In the genomic region with DNA sequence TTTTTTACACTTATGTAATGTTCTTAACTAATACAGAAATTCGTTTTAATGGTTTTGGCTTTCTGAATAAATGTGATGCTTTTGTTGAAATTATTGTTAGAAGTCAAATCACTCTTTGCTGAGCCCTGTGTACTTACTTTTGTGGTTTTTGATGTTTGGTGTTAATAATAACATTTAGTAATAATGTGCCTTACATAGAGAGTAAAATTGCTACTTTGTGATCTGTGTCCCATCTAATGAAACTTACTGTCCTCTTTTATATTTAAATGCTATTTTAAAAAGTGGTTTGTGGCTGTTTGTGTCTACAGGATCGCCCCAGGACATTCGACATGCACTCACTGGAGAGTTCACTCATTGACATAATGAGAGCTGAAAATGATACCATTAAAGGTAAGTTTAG, we compare ENCODE assay signal across 18 cellular contexts. TPM values are rescaled to one million over a fixed set of nuclear protein-coding genes. Genes with fewer than 3 reads are reported as not detected.
A peak's percentile ranks its signal among the peaks of the same experiment; 100 is the strongest.
DNase-seq lines count a peak whose midpoint lies in the region; ATAC-seq and TF ChIP-seq lines count a peak whose summit lies in the region.
"Had no signal": no experiment of that assay in that cellular context is flagged by ENCODE, and none has a peak within 500 bp of the region (broad histone marks: within the 10 kb centered on the region; RNA-seq: fewer than 3 reads in every experiment).

No MANE protein-coding gene starts in this region.

- H3K27ac ChIP-seq in GM23338 (ENCODE audit: low read depth), result no peak overlapping the region
- H3K27ac ChIP-seq in SU-DHL-6 (ENCODE audit: low read depth, low read length), result peak overlapping the region; percentile 45; the same call in 1 of the 2 replicates
- H3K27ac ChIP-seq: GM23248, RWPE1, SJSA1 had no signal

- TF ChIP-seq CTCF in GM23338 (conservative IDR thresholded peaks at IDR 0.05; ENCODE audit: low read depth in 2 of 2) (no peak), SU-DHL-6 (IDR thresholded peaks at IDR 0.05; ENCODE audit: insufficient read depth, low read length, poor library complexity, severe bottlenecking) (no peak), Caco-2 (IDR thresholded peaks at IDR 0.05; ENCODE audit: insufficient read depth in 1 of 2, low read depth in 1 of 2, low read length in 1 of 2, severe bottlenecking in 1 of 2, unreplicated experiment in 1 of 2) (no peak)

- H3K9me2 ChIP-seq in GM23338 (ENCODE audit: insufficient read depth) (no peaks in the 10 kb centered on the region), SU-DHL-6 (replicated peaks; ENCODE audit: insufficient read depth, low read length) (no peaks in the 10 kb centered on the region)

- H3K4me3 Mint-ChIP-seq in GM23338 (no peak overlapping the region), Caco-2 (ENCODE audit: unreplicated experiment) (no peak overlapping the region)

- intact Hi-C loops in Caco-2 (cut with micrococcal nuclease; ENCODE audit: unreplicated experiment), result no loop called here

- H3K36me3 ChIP-seq in GM23338 (ENCODE audit: insufficient read depth), result no peaks in the 10 kb centered on the region
- peaks cover 9% of the 10 kb centered on the region; the same call in 1 of the 2 replicates for H3K36me3 ChIP-seq in SU-DHL-6 (ENCODE audit: low read length)
- no peaks in the 10 kb centered on the region for H3K36me3 ChIP-seq in Caco-2 (ENCODE audit: control insufficient read depth, insufficient read depth, low read length)

- H3K9me3 ChIP-seq in SU-DHL-6 (ENCODE audit: insufficient read depth, low read length), result no peaks in the 10 kb centered on the region
- no peaks in the 10 kb centered on the region for H3K9me3 ChIP-seq in Caco-2
- H3K9me3 ChIP-seq: SJSA1 had no signal

- no peaks in the 10 kb centered on the region for H3K9me3 Mint-ChIP-seq in GM23338
- H3K9me3 Mint-ChIP-seq in Caco-2 (ENCODE audit: unreplicated experiment), result no peaks in the 10 kb centered on the region

- peaks cover 36% of the 10 kb centered on the region for H3K4me1 ChIP-seq in GM23338 (ENCODE audit: insufficient read depth)
- no peaks in the 10 kb centered on the region for H3K4me1 ChIP-seq in Caco-2
- H3K4me1 ChIP-seq: SJSA1 had no signal

- no peak for ATAC-seq in GM23338
- ATAC-seq in HG02970 (IDR thresholded peaks at IDR 0.05; ENCODE audit: low FRiP score, unreplicated experiment), result no peak

- no TSS peak for BruUV-seq in Caco-2 (replicated peaks; lab: Mats Ljungman, UMichigan)

- H3K36me3 Mint-ChIP-seq in GM23338 (ENCODE audit: low read depth) (peaks cover 7% of the 10 kb centered on the region; the same call in 1 of the 3 replicates), Caco-2 (ENCODE audit: insufficient read depth, unreplicated experiment) (peaks cover 17% of the 10 kb centered on the region)

- H3K9ac ChIP-seq in SU-DHL-6 (ENCODE audit: low read length), result no peak overlapping the region
- H3K9ac ChIP-seq: GM23248 had no signal

- H3K4me3 ChIP-seq in GM23338 (no peak overlapping the region), SU-DHL-6 (ENCODE audit: insufficient read depth, low read length, poor library complexity, severe bottlenecking) (no peak overlapping the region), Caco-2 (ENCODE audit: low read depth, low read length) (no peak overlapping the region)
- H3K4me3 ChIP-seq: GM23248, K562, SJSA1 had no signal

- H4K20me1 ChIP-seq in GM23338 (replicated peaks; ENCODE audit: insufficient read depth) (no peaks in the 10 kb centered on the region), SU-DHL-6 (ENCODE audit: low read depth, low read length) (no peaks in the 10 kb centered on the region)

- H3K27me3 Mint-ChIP-seq in GM23338 (ENCODE audit: insufficient read depth, low read depth, poor library complexity) (peaks cover 3% of the 10 kb centered on the region), Caco-2 (ENCODE audit: insufficient read depth, unreplicated experiment) (no peaks in the 10 kb centered on the region)

- no peaks in the 10 kb centered on the region for H3K27me3 ChIP-seq in GM23338 (ENCODE audit: insufficient read depth)
- no peaks in the 10 kb centered on the region for H3K27me3 ChIP-seq in SU-DHL-6 (ENCODE audit: low read length)
- no peaks in the 10 kb centered on the region for H3K27me3 ChIP-seq in Caco-2 (replicated peaks; ENCODE audit: control insufficient read depth, insufficient read depth, low read length)
- H3K27me3 ChIP-seq: SJSA1 had no signal

- CTCF ChIA-PET in Caco-2 (lab: Charles Lee), result interaction anchor here (0.6 kb wide), 1 partner anchor 13 kb away, joined by 4 read pairs; no protein-coding TSS in a partner anchor

- H3K4me2 ChIP-seq in GM23338 (no peak overlapping the region), SU-DHL-6 (ENCODE audit: low read depth, low read length, poor library complexity, severe bottlenecking) (no peak overlapping the region)

- no peaks in the 10 kb centered on the region for H3K79me2 ChIP-seq in GM23338 (replicated peaks; ENCODE audit: insufficient read depth)
- H3K79me2 ChIP-seq in SU-DHL-6 (ENCODE audit: insufficient read depth, low read length), result peaks cover 77% of the 10 kb centered on the region

- 0 out of 2 replicates have a peak overlapping the region, but pooled peaks have one; percentile 22 for H3K27ac Mint-ChIP-seq in GM23338
- no peak overlapping the region for H3K27ac Mint-ChIP-seq in Caco-2 (ENCODE audit: unreplicated experiment)

- POLR2A ChIA-PET in Caco-2 (lab: Charles Lee), result no interaction called here

- H3F3A ChIP-seq in GM23338 (replicated peaks; ENCODE audit: low read depth) (no peaks in the 10 kb centered on the region), SU-DHL-6 (ENCODE audit: insufficient read depth) (peaks cover 59% of the 10 kb centered on the region)

- H2AFZ ChIP-seq in GM23338 (no peak overlapping the region), SU-DHL-6 (ENCODE audit: low read depth, low read length, severe bottlenecking) (no peak overlapping the region)
- H2AFZ ChIP-seq: GM23248 had no signal

- H3K4me1 Mint-ChIP-seq in GM23338 (peaks cover 47% of the 10 kb centered on the region), Caco-2 (ENCODE audit: low read depth, unreplicated experiment) (no peaks in the 10 kb centered on the region)

- DNase-seq in GM23338 (ENCODE audit: low spot score) (no peak), midbrain (lab: John Stamatoyannopoulos, UW) (peak; percentile 29), superior temporal gyrus (ENCODE audit: extremely low spot score) (peak; percentile 72), NCI-H748 treated with DMSO at 0.1 percent for 48 hours (lab: John Stamatoyannopoulos, UW) (no peak), Caco-2 (no peak)
- DNase-seq: Calu3, DMS79, GM23248, NCI-H1436, NCI-H2029, NCI-H2171, NCI-H446, NCI-H69 had no signal

TF ChIP-seq in GM23338, 12 proteins besides CTCF, POLR2A, EP300 and RAD21 (continues in another document):
- TF ChIP-seq JUNB (IDR thresholded peaks at IDR 0.05; ENCODE audit: unreplicated experiment), result no peak

RNA-seq across cellular contexts. Expression of gene CPEB4, which starts 22.1 kb away (rescaled TPM):
- 7.3 and 10.2 TPM in 2 replicates for total RNA-seq in GM23338 (2014; rRNA removed; shearing (Covaris generic))
- 4.7 and 5.9 TPM in 2 replicates for polyA plus RNA-seq in GM23338 (2016; fragmentation: Nextera tagmentation; extraction: Ambion mirVana)
- total RNA-seq in Caco-2 (2022), result 21.4 and 25.1 TPM in 2 replicates

Comparison
In these comparisons a context has a peak if more than half of its experiments do, and no peak if none do; other contexts are left out.
1. DNase-seq: peak in midbrain (single experiment) and superior temporal gyrus (single experiment); none in GM23338 (single experiment), NCI-H748 treated with DMSO at 0.1 percent for 48 hours (single experiment) and Caco-2 (0 of 2).